9 cellular contexts compared by ENCODE assay signal in the genomic region with DNA sequence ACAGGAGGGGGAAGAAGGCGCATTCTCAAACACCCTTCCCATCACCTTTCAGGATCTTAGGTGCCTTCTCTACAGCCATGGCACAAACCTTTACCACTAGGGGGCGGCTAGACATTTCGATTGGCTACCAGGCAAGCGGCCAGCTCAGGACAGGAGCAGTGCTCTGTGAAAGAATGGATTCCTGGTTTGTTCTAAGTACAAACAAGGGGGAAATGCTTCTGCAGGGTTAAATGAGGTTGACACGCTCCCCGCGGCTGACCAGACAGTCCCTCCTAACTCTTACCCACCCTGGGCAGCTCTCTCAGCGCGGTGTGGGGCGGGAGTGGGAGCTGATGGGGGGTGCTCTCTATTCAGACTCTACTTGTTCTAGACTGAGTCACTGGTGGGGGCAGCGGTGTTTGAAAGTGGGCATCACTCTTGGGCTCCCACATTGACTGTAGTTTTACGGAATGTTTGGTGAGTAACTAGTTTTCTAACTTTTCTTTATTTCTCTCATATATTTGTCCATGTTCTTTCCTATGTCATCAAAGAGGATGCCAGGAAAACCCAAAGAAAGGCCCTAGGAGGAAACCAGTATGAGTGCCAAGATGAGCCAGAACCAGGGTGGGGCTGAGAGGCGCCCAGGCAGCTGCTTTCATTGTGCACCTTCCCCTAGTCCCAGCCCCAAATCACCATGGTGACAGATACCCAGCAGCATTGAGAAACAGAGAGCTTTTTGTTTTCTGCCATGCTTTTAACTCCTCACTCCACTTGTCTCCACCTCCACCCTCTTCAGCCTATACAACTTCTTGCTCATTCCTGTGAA.
A peak's percentile ranks its signal among the peaks of the same experiment; 100 is the strongest.
DNase-seq lines count a peak whose midpoint lies in the region; ATAC-seq, FAIRE-seq and TF ChIP-seq lines count a peak whose summit lies in the region.
"Had no signal": no experiment of that assay in that cellular context is flagged by ENCODE, and none has a peak within 500 bp of the region (broad histone marks: within the 10 kb centered on the region; RNA-seq: fewer than 3 reads in every experiment).

No MANE protein-coding gene starts in this region.

- TF ChIP-seq POLR2A in GM12878 (IDR thresholded peaks at IDR 0.05; ENCODE audit: low read depth, low read length) (no peak), gastrocnemius medialis (IDR thresholded peaks at IDR 0.05) (no peak)

- H3K4me3 ChIP-seq in GM12875 (ENCODE audit: low read depth, low read length) (no peak overlapping the region), GM12878 (no peak overlapping the region), gastrocnemius medialis (no peak overlapping the region)

- POLR2A ChIA-PET in RWPE1 (lab: Yijun Ruan, JAX; ENCODE audit: low non-redundant PET) (no interaction called here), GM12878 (lab: Charles Lee) (no interaction called here)

- H3K9ac ChIP-seq in GM12878 (ENCODE audit: control insufficient read depth, insufficient read depth, low read length), result no peak overlapping the region

- BruUV-seq in GM12878 (replicated peaks; lab: Mats Ljungman, UMichigan), result no TSS peak

- H3K27ac ChIP-seq in 22Rv1 (no peak overlapping the region), RWPE1 (no peak overlapping the region), GM12878 (ENCODE audit: control insufficient read depth, insufficient read depth) (no peak overlapping the region), gastrocnemius medialis (no peak overlapping the region)

- ATAC-seq in HG02588 (IDR thresholded peaks at IDR 0.05; ENCODE audit: unreplicated experiment) (peak; percentile 87), GM12878 (peak; percentile 99), gastrocnemius medialis (peak; percentile 77)

- DNase-seq in MV-4-11 (lab: John Stamatoyannopoulos, UW) (peak; percentile 14), RWPE1 (ENCODE audit: low spot score) (peak; percentile 54), GM12878 (ENCODE audit: low read depth, low spot score) (no peak), iPS DF 19.7 (ENCODE audit: low read depth, low spot score) (peak; percentile 52), gastrocnemius medialis (peak; percentile 26 to 38)

- H3K27me3 ChIP-seq in GM12878 (replicated peaks in 1 of 2; ENCODE audit: control insufficient read depth in 2 of 2, insufficient read depth in 2 of 2, low read length in 1 of 2) (no peaks in the 10 kb centered on the region), gastrocnemius medialis (no peaks in the 10 kb centered on the region)

- TF ChIP-seq EP300 in GM12878 (IDR thresholded peaks at IDR 0.05; ENCODE audit: borderline replicate concordance in 1 of 2, control insufficient read depth in 1 of 2, low read depth in 2 of 2, low read length in 2 of 2), result no peak

- no peaks in the 10 kb centered on the region for H3K79me2 ChIP-seq in GM12878 (ENCODE audit: control insufficient read depth, insufficient read depth, low read length)

- intact Hi-C loops in GM12878 (cut with micrococcal nuclease; ENCODE audit: unreplicated experiment), result loop anchor here (1.0 to 10.0 kb wide), 2 partner anchors 114 to 601 kb away; no protein-coding TSS in a partner anchor
- intact Hi-C loops in gastrocnemius medialis (cut with DNase I; ENCODE audit: low total_unique reads), result loop anchor here (2.0 to 10.0 kb wide), 2 partner anchors 113 to 601 kb away; no protein-coding TSS in a partner anchor

- SMC1A ChIA-PET in GM12878 (lab: Charles Lee; ENCODE audit: uncharacterized antibody, unreplicated experiment), result interaction anchor here (0.8 to 2.9 kb wide), 8 partner anchors 8 to 368 kb away, joined by 3 to 18 read pairs (median 4); no protein-coding TSS in a partner anchor

- H3K36me3 ChIP-seq in GM12878 (ENCODE audit: control insufficient read depth in 2 of 2, insufficient read depth in 2 of 2, low read length in 1 of 2) (no peaks in the 10 kb centered on the region), gastrocnemius medialis (no peaks in the 10 kb centered on the region)

- 15% methylated on average over 13 of the region's 13 CpGs for WGBS in GM12878 (ENCODE audit: insufficient coverage, insufficient replicate concordance, low lambda C conversion rate, missing lambda C conversion rate)

- RAD21 ChIA-PET in GM12878 (lab: Charles Lee; ENCODE audit: unreplicated experiment), result interaction anchor here (0.7 to 1.8 kb wide), 5 partner anchors 38 to 210 kb away, joined by 3 to 11 read pairs (median 3); no protein-coding TSS in a partner anchor

- TF ChIP-seq CTCF in 22Rv1 (IDR thresholded peaks at IDR 0.05) (peak; percentile 86), GM12875 (IDR thresholded peaks at IDR 0.05; ENCODE audit: borderline replicate concordance, insufficient read depth, low read depth, low read length) (peak; percentile 78), RWPE1 (conservative IDR thresholded peaks at IDR 0.05; ENCODE audit: low read depth) (peak; percentile 83), GM12878 (IDR thresholded peaks at IDR 0.05 in 2 of 3, conservative IDR thresholded peaks at IDR 0.05 in 1 of 3; ENCODE audit: control insufficient read depth in 2 of 3, extremely low read depth in 1 of 3, insufficient read depth in 1 of 3, low read depth in 3 of 3, low read length in 3 of 3) (peak; percentile 80 to 86 (median 84)), gastrocnemius medialis (IDR thresholded peaks at IDR 0.05 in 4 of 5, conservative IDR thresholded peaks at IDR 0.05 in 1 of 5) (peak; percentile 20 to 67 (median 50))

- CTCF ChIA-PET in RWPE1 (lab: Yijun Ruan, JAX) (interaction anchor here (0.6 to 2.0 kb wide), 9 partner anchors 10 to 1531 kb away, joined by 3 to 17 read pairs (median 4); no protein-coding TSS in a partner anchor), GM12878 (lab: Yijun Ruan, JAX) (interaction anchor here (0.6 to 4.5 kb wide), 20 partner anchors 8 to 648 kb away, joined by 3 to 45 read pairs (median 4); no protein-coding TSS in a partner anchor)

- FAIRE-seq in GM12878 (lab: Jason Lieb, UNC), result peak; percentile 80
- FAIRE-seq: G401.6 had no signal

- no peak overlapping the region for H2AFZ ChIP-seq in GM12878 (ENCODE audit: control insufficient read depth, low read depth, low read length)

- H4K20me1 ChIP-seq in GM12878 (ENCODE audit: control insufficient read depth, insufficient read depth), result no peaks in the 10 kb centered on the region

- TF ChIP-seq RAD21 in GM12878 (IDR thresholded peaks at IDR 0.05; ENCODE audit: insufficient read depth, low read depth, low read length), result peak; percentile 70

- H3K4me1 ChIP-seq in GM12878 (ENCODE audit: control insufficient read depth, insufficient read depth, low read length) (no peaks in the 10 kb centered on the region), gastrocnemius medialis (no peaks in the 10 kb centered on the region)

- H3K4me2 ChIP-seq in GM12878 (ENCODE audit: control insufficient read depth, insufficient read depth), result no peak overlapping the region

- H3K9me3 ChIP-seq in GM12878 (replicated peaks; ENCODE audit: control insufficient read depth, insufficient read depth, low read length) (no peaks in the 10 kb centered on the region), gastrocnemius medialis (no peaks in the 10 kb centered on the region)

- in situ Hi-C loops in GM12878 (cut with MboI) (no loop called here), gastrocnemius medialis (cut with MboI; ENCODE audit: low sequenced_read_pairs in 4 of 4) (loop anchor here in 3 of 4 donors (25.0 kb wide), 2 partner anchors 574 to 599 kb away; no protein-coding TSS in a partner anchor)

TF ChIP-seq in GM12878, 131 proteins besides CTCF, POLR2A, EP300 and RAD21:
- TF ChIP-seq SMC3 (IDR thresholded peaks at IDR 0.05; ENCODE audit: borderline replicate concordance, low read length) (peak; percentile 64), YY1 (IDR thresholded peaks at IDR 0.05; ENCODE audit: low read depth, low read length) (peak; percentile 68; the same call in 1 of the 2 replicates)
- TF ChIP-seq, protein P1, sequence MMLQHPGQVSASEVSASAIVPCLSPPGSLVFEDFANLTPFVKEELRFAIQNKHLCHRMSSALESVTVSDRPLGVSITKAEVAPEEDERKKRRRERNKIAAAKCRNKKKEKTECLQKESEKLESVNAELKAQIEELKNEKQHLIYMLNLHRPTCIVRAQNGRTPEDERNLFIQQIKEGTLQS (IDR thresholded peaks at IDR 0.05; ENCODE audit: borderline replicate concordance, extremely low read depth, low read depth, low read length), result no peak
